In genomic region chr1:108217007-108217406, GRCh38 we compare ENCODE assay signal across 15 cellular contexts. TPM values are rescaled to one million over a fixed set of nuclear protein-coding genes. Genes with fewer than 3 reads are reported as not detected.
"Had no signal": no experiment of that assay in that cellular context is flagged by ENCODE, and none has a peak within 500 bp of the region (broad histone marks: within the 10 kb centered on the region; RNA-seq: fewer than 3 reads in every experiment).

No MANE protein-coding gene starts in this region.

RNA-seq across cellular contexts. Expression of gene NBPF4, which starts 26.9 kb away (rescaled TPM):
- total RNA-seq: endodermal cell; frontal cortex; left lobe of liver; lung; mesothelial cell of epicardium; natural killer cell treated with Interleukin-12 subunit alpha and Interleukin-12 subunit beta and Interleukin-15 and Interleukin-18, amount 100 ng/mL, for 72 hours; neural crest cell; omental fat pad; pancreas; posterior vena cava; pulmonary artery endothelial cell; suprapubic skin; upper lobe of right lung had no signal
- polyA plus RNA-seq: immature natural killer cell, liver, pancreas had no signal
